In the genomic region with DNA sequence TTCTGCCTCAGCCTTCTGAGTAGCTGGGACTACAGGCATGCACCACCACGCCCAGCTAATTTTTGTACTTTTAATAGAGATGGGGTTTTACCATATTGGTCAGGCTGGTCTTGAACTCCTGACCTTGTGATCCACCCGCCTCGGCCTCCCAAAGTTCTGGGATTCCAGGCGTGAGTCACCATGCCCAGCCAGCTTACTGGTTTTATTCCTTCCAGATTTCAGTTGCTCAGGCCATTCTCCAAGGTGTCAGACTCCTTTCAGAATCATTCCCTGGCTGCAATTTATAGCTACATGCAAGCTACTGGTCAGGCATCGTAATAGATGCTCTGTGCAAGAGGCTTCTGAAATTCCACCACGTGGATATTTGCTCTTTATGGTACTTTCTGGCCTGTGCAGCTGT, we compare ENCODE assay signal across 10 cellular contexts. TPM values are rescaled to one million over a fixed set of nuclear protein-coding genes. Genes with fewer than 3 reads are reported as not detected.
A peak's percentile ranks its signal among the peaks of the same experiment; 100 is the strongest.
DNase-seq lines count a peak whose midpoint lies in the region; ATAC-seq, FAIRE-seq and TF ChIP-seq lines count a peak whose summit lies in the region.
"Not testable (repeated sequence)": the region's sequence is repeated elsewhere in the genome, so short reads cannot be mapped to it uniquely, and the experiment has no call there.
"Had no signal": no experiment of that assay in that cellular context is flagged by ENCODE, and none has a peak within 500 bp of the region (broad histone marks: within the 10 kb centered on the region; RNA-seq: fewer than 3 reads in every experiment).

No MANE protein-coding gene starts in this region.

- not testable (repeated sequence) for H3K27me3 Mint-ChIP-seq in IgD-negative memory B cell; WTC11 (ENCODE audit: low read depth); mesothelial cell of epicardium (ENCODE audit: low read depth)

- not testable (repeated sequence) for H3K9me3 Mint-ChIP-seq in IgD-negative memory B cell, WTC11, mesothelial cell of epicardium

- H3K4me3 ChIP-seq in K562; fibroblast of mammary gland (ENCODE audit: control insufficient read depth, low read depth, low read length); skeletal muscle satellite cell (ENCODE audit: low read length): not testable (repeated sequence)

- not testable (repeated sequence) for FAIRE-seq in K562 (lab: Jason Lieb, UNC)

- in situ Hi-C loops in K562 (cut with MboI) = not testable (repeated sequence)

- not testable (repeated sequence) for TF ChIP-seq CTCF in 22Rv1 (IDR thresholded peaks at IDR 0.05); WTC11 (IDR thresholded peaks at IDR 0.05); K562 (IDR thresholded peaks at IDR 0.05 in 2 of 3, conservative IDR thresholded peaks at IDR 0.05 in 1 of 3; ENCODE audit: insufficient read depth in 2 of 3, low read depth in 1 of 3, low read length in 3 of 3); fibroblast of mammary gland (conservative IDR thresholded peaks at IDR 0.05; ENCODE audit: control insufficient read depth, insufficient read depth, low read depth, low read length); mesothelial cell of epicardium (IDR thresholded peaks at IDR 0.05; ENCODE audit: unreplicated experiment)

- H3K9me3 ChIP-seq in K562 (replicated peaks; ENCODE audit: control insufficient read depth, insufficient read depth, low read depth, low read length); skeletal muscle satellite cell (replicated peaks; ENCODE audit: low read length): not testable (repeated sequence)

- H4K20me1 ChIP-seq in K562 (replicated peaks; ENCODE audit: control insufficient read depth, insufficient read depth, low read length) = peaks cover 19% of the 10 kb centered on the region

- TF ChIP-seq EP300 in K562 (IDR thresholded peaks at IDR 0.05; ENCODE audit: low read length) = not testable (repeated sequence)

- ATAC-seq in WTC11, K562: not testable (repeated sequence)

- intact Hi-C loops in K562 (cut with micrococcal nuclease) = not testable (repeated sequence)

- H3K36me3 ChIP-seq in K562 (ENCODE audit: control insufficient read depth, insufficient read depth, low read length) (peaks cover 93% of the 10 kb centered on the region), skeletal muscle satellite cell (ENCODE audit: insufficient read depth, low read length) (peaks cover 79% of the 10 kb centered on the region)

- not testable (repeated sequence) for H3K4me3 Mint-ChIP-seq in IgD-negative memory B cell, WTC11, mesothelial cell of epicardium

- H3K9ac ChIP-seq in K562 (ENCODE audit: insufficient read depth in 1 of 2, low read depth in 2 of 2, low read length in 2 of 2) = not testable (repeated sequence)
- H3K9ac ChIP-seq in skeletal muscle satellite cell (ENCODE audit: low read depth, low read length) = peak overlapping the region; percentile 3

- H3K79me2 ChIP-seq in K562 (ENCODE audit: control insufficient read depth, insufficient read depth, low read length) = peaks cover 16% of the 10 kb centered on the region

- POLR2A ChIA-PET in WTC11 (lab: Charles Lee) (interaction anchor here (0.6 to 2.7 kb wide), 10 partner anchors 11 to 214 kb away, joined by 3 to 23 read pairs (median 4); a partner anchor contains a TSS), K562 (lab: Yijun Ruan, JAX) (interaction anchor here (0.7 to 7.1 kb wide), 12 partner anchors 8 to 143 kb away, joined by 3 to 99 read pairs (median 8); a partner anchor contains a TSS)

- CTCF ChIA-PET in WTC11 (lab: Charles Lee) (interaction anchor here (0.6 to 8.1 kb wide), 26 partner anchors 8 to 434 kb away, joined by 3 to 99 read pairs (median 4); a partner anchor contains a TSS), K562 (lab: Yijun Ruan, JAX; ENCODE audit: low intra/inter-chr PET ratio) (interaction anchor here (0.9 to 1.2 kb wide), 2 partner anchors 27 to 129 kb away, joined by 3 read pairs; no protein-coding TSS in a partner anchor)

- not testable (repeated sequence) for BruUV-seq in K562 (replicated peaks; lab: Mats Ljungman, UMichigan)

- H3K27ac ChIP-seq in 22Rv1 = peak overlapping the region; percentile 45; the same call in 1 of the 2 replicates
- H3K27ac ChIP-seq in K562 (ENCODE audit: extremely low read depth, low read depth, low read length) = not testable (repeated sequence)

- H3K4me2 ChIP-seq in K562 (ENCODE audit: insufficient read depth, low read length); skeletal muscle satellite cell (ENCODE audit: low read length): not testable (repeated sequence)

- H3K27ac Mint-ChIP-seq in IgD-negative memory B cell (peak overlapping the region in 2 of 3 donors; percentile 5 to 85), WTC11 (peak overlapping the region; percentile 80; the same call in 1 of the 2 replicates), mesothelial cell of epicardium (peak overlapping the region; percentile 63)

- H3K4me1 Mint-ChIP-seq in IgD-negative memory B cell = peaks cover 0 to 11% (median 10%) of the 10 kb centered on the region in 3 donors
- H3K4me1 Mint-ChIP-seq in WTC11 = peaks cover 24% of the 10 kb centered on the region
- not testable (repeated sequence) for H3K4me1 Mint-ChIP-seq in mesothelial cell of epicardium

- not testable (repeated sequence) for H2AFZ ChIP-seq in K562 (ENCODE audit: low read depth, low read length)

- TF ChIP-seq RAD21 in K562 (CRISPR knock-in tag; conservative IDR thresholded peaks at IDR 0.05 in 1 of 2, IDR thresholded peaks at IDR 0.05 in 1 of 2) = not testable (repeated sequence)

- H3K9me1 ChIP-seq in K562 (ENCODE audit: control insufficient read depth, insufficient read depth, low read length) = not testable (repeated sequence)

- peak; percentile 74 for DNase-seq in ELR (ENCODE audit: low read depth)
- DNase-seq in WTC11 (ENCODE audit: low spot score); K562 (ENCODE audit: extremely low read depth in 1 of 4, low spot score in 3 of 4); mesothelial cell of epicardium (ENCODE audit: low spot score in 2 of 2, unreplicated experiment in 2 of 2): not testable (repeated sequence)
- DNase-seq in fibroblast of mammary gland (ENCODE audit: low read depth) = peak; percentile 90

- not testable (repeated sequence) for H3K27me3 ChIP-seq in K562 (ENCODE audit: control insufficient read depth in 2 of 2, insufficient read depth in 2 of 2, low read length in 2 of 2); skeletal muscle satellite cell (ENCODE audit: control insufficient read depth, insufficient read depth, low read length)

- 81% methylated on average over 6 of the region's 6 CpGs for WGBS in K562 (ENCODE audit: insufficient coverage, low coverage, missing lambda C conversion rate)

- TF ChIP-seq POLR2A in K562 (conservative IDR thresholded peaks at IDR 0.05) = not testable (repeated sequence)

- H3K4me1 ChIP-seq in K562 (replicated peaks in 1 of 2; ENCODE audit: control insufficient read depth in 2 of 2, insufficient read depth in 2 of 2, low read length in 2 of 2) = not testable (repeated sequence)
- H3K4me1 ChIP-seq in skeletal muscle satellite cell (ENCODE audit: control insufficient read depth, insufficient read depth, low read length) = peaks cover 33% of the 10 kb centered on the region

- H3K36me3 Mint-ChIP-seq in IgD-negative memory B cell = not testable (repeated sequence)
- H3K36me3 Mint-ChIP-seq in WTC11 = peaks cover 66% of the 10 kb centered on the region
- peaks cover 20% of the 10 kb centered on the region for H3K36me3 Mint-ChIP-seq in mesothelial cell of epicardium

RNA-seq across cellular contexts. Expression of a gene that starts 17.8 kb away (rescaled TPM):
- 1.4 TPM for polyA plus RNA-seq in IgD-negative memory B cell
- total RNA-seq in WTC11 (2021) = 23.6 to 27.9 TPM (median 25.1 TPM) in 3 replicates
- total RNA-seq in K562 (2011; cell fraction: chromatin; rRNA removed; ENCODE audit: low replicate concordance) = 10.8 and 23.0 TPM in 2 replicates
- total RNA-seq in K562 (2011; cell fraction: nucleolus; rRNA removed) = 12.2 and 17.2 TPM in 2 replicates
- total RNA-seq in K562 (2011; cell fraction: nucleoplasm; rRNA removed) = 9.6 and 12.4 TPM in 2 replicates
- total RNA-seq in K562 (2014; rRNA removed) = 1.1 and 1.3 TPM in 2 replicates
- total RNA-seq in K562 (2014; rRNA removed; fragmentation: Illumina TruSeq; extraction: Trizol) = 0.93 and 1.1 TPM in 2 replicates
- total RNA-seq in K562 (2015; rRNA removed; fragmentation: Illumina TruSeq; extraction: Trizol) = 1.6 and 1.9 TPM in 2 replicates
- 2.1 and 2.6 TPM in 2 replicates for total RNA-seq in K562 (2021)
- 1.7 and 2.2 TPM in 2 replicates for polyA plus RNA-seq in K562 (2011; rRNA removed)
- polyA plus RNA-seq in K562 (2011; cell fraction: cytosol; rRNA removed) = 1.7 and 3.8 TPM in 2 replicates
- 15.6 and 23.0 TPM in 2 replicates for polyA plus RNA-seq in K562 (2011; cell fraction: nucleus; rRNA removed)
- 4.6 and 6.4 TPM in 2 replicates for polyA plus RNA-seq in K562 (2012)
- 1.3 and 1.8 TPM in 2 replicates for polyA plus RNA-seq in K562 (2014; fragmentation: Illumina TruSeq; extraction: Trizol)
- under 1 TPM; 0.10 to 0.46 TPM for polyA plus RNA-seq in K562 (2014; fragmentation: Nextera tagmentation; extraction: Ambion mirVana)
- 1.1 and 2.4 TPM in 2 replicates for polyA plus RNA-seq in K562 (2014; rRNA removed)
- 1.8 and 2.8 TPM in 2 replicates for polyA minus RNA-seq in K562 (2011; rRNA and poly(A)+ RNA removed)
- 1.4 and 1.5 TPM in 2 replicates for polyA minus RNA-seq in K562 (2011; cell fraction: cytosol; rRNA and poly(A)+ RNA removed)
- polyA minus RNA-seq in K562 (2011; cell fraction: nucleus; rRNA and poly(A)+ RNA removed) = 3.4 TPM in 2 replicates
- total RNA-seq in mesothelial cell of epicardium = 35.4 to 41.8 TPM (median 37.0 TPM) in 3 replicates
- 17.5 and 24.8 TPM in 2 replicates for total RNA-seq in skeletal muscle satellite cell (2012; rRNA removed)

RNA-seq across cellular contexts. Expression of a gene that starts 19.6 kb away (rescaled TPM):
- polyA plus RNA-seq in IgD-negative memory B cell (20.8 TPM), K562 (2011; rRNA removed) (40.4 and 55.0 TPM in 2 replicates), K562 (2014; fragmentation: Illumina TruSeq; extraction: Trizol) (44.6 and 51.6 TPM in 2 replicates), K562 (2014; fragmentation: Nextera tagmentation; extraction: Ambion mirVana) (10 to 100 TPM in 1 of 2 experiments, 1 to 10 TPM in 1; 5.6 to 16.6 TPM), K562 (2014; rRNA removed) (68.7 and 69.0 TPM in 2 replicates)
- total RNA-seq in WTC11 (2021) (69.0 to 74.0 TPM (median 69.1 TPM) in 3 replicates), K562 (2014; rRNA removed) (63.1 and 75.7 TPM in 2 replicates), K562 (2014; rRNA removed; fragmentation: Illumina TruSeq; extraction: Trizol) (21.0 and 25.2 TPM in 2 replicates), K562 (2015; rRNA removed; fragmentation: Illumina TruSeq; extraction: Trizol) (54.6 and 56.5 TPM in 2 replicates), K562 (2021) (55.4 and 59.2 TPM in 2 replicates), mesothelial cell of epicardium (45.6 to 50.5 TPM (median 50.4 TPM) in 3 replicates)
- total RNA-seq in K562 (2011; cell fraction: chromatin; rRNA removed; ENCODE audit: low replicate concordance) = 87.5 and 179 TPM in 2 replicates
- 124 and 126 TPM in 2 replicates for total RNA-seq in K562 (2011; cell fraction: nucleolus; rRNA removed)
- total RNA-seq in K562 (2011; cell fraction: nucleoplasm; rRNA removed) = 113 and 115 TPM in 2 replicates
- polyA plus RNA-seq in K562 (2011; cell fraction: cytosol; rRNA removed) = 69.6 and 99.9 TPM in 2 replicates
- polyA plus RNA-seq in K562 (2011; cell fraction: nucleus; rRNA removed) = 222 and 277 TPM in 2 replicates
- 56.1 and 59.4 TPM in 2 replicates for polyA plus RNA-seq in K562 (2012)
- 20.1 and 22.4 TPM in 2 replicates for polyA minus RNA-seq in K562 (2011; rRNA and poly(A)+ RNA removed)
- polyA minus RNA-seq in K562 (2011; cell fraction: cytosol; rRNA and poly(A)+ RNA removed) = 17.8 and 20.6 TPM in 2 replicates
- 45.2 and 71.4 TPM in 2 replicates for polyA minus RNA-seq in K562 (2011; cell fraction: nucleus; rRNA and poly(A)+ RNA removed)
- total RNA-seq in skeletal muscle satellite cell (2012; rRNA removed) = 40.8 and 44.3 TPM in 2 replicates

RNA-seq across cellular contexts. Expression of a gene that starts 25.8 kb away (rescaled TPM):
- polyA plus RNA-seq in IgD-negative memory B cell (not detected), K562 (2011; rRNA removed) (not detected in 2 replicates), K562 (2014; fragmentation: Illumina TruSeq; extraction: Trizol) (0.55 TPM in 1 of 2 replicates, not detected in the other), K562 (2014; fragmentation: Nextera tagmentation; extraction: Ambion mirVana) (under 1 TPM in 1 of 2 experiments, not detected in 1; 0.15 TPM), K562 (2014; rRNA removed) (1.2 TPM in 1 of 2 replicates, not detected in the other)
- total RNA-seq in WTC11 (2021) (0.57 to 0.80 TPM (median 0.59 TPM) in 3 replicates), K562 (2014; rRNA removed) (not detected in 2 replicates), K562 (2014; rRNA removed; fragmentation: Illumina TruSeq; extraction: Trizol) (not detected in 2 replicates), K562 (2015; rRNA removed; fragmentation: Illumina TruSeq; extraction: Trizol) (not detected in 2 replicates), K562 (2021) (not detected in 2 replicates), mesothelial cell of epicardium (not detected in 3 replicates)
- not detected in 2 replicates for total RNA-seq in K562 (2011; cell fraction: chromatin; rRNA removed; ENCODE audit: low replicate concordance)
- total RNA-seq in K562 (2011; cell fraction: nucleolus; rRNA removed) = not detected in 2 replicates
- total RNA-seq in K562 (2011; cell fraction: nucleoplasm; rRNA removed) = not detected in 2 replicates
- polyA plus RNA-seq in K562 (2011; cell fraction: cytosol; rRNA removed) = 0.28 TPM in 1 of 2 replicates, not detected in the other
- polyA plus RNA-seq in K562 (2011; cell fraction: nucleus; rRNA removed) = not detected in 2 replicates
- 0.55 TPM in 1 of 2 replicates, not detected in the other for polyA plus RNA-seq in K562 (2012)
- polyA minus RNA-seq in K562 (2011; rRNA and poly(A)+ RNA removed) = not detected in 2 replicates
- not detected in 2 replicates for polyA minus RNA-seq in K562 (2011; cell fraction: cytosol; rRNA and poly(A)+ RNA removed)
- not detected in 2 replicates for polyA minus RNA-seq in K562 (2011; cell fraction: nucleus; rRNA and poly(A)+ RNA removed)
- total RNA-seq in skeletal muscle satellite cell (2012; rRNA removed) = not detected in 2 replicates
- total RNA-seq: activated CD4-positive, alpha-beta memory T cell treated with anti-CD3 and anti-CD28 coated beads, Interleukin-2, amount 10 ng/mL, durations not matched to agents 7 days and 5 days; naive thymus-derived CD8-positive, alpha-beta T cell had no signal
- polyA plus RNA-seq: naive thymus-derived CD8-positive, alpha-beta T cell had no signal

RNA-seq across cellular contexts. Expression of a gene that starts 29.6 kb away (rescaled TPM):
- polyA plus RNA-seq in IgD-negative memory B cell (111 TPM), K562 (2011; rRNA removed) (340 and 350 TPM in 2 replicates), K562 (2014; fragmentation: Illumina TruSeq; extraction: Trizol) (802 and 831 TPM in 2 replicates), K562 (2014; fragmentation: Nextera tagmentation; extraction: Ambion mirVana) (100 to 1,000 TPM; 254 to 328 TPM), K562 (2014; rRNA removed) (356 and 362 TPM in 2 replicates)
- total RNA-seq in WTC11 (2021) (981 to 1,004 TPM (median 984 TPM) in 3 replicates), K562 (2014; rRNA removed) (130 and 137 TPM in 2 replicates), K562 (2014; rRNA removed; fragmentation: Illumina TruSeq; extraction: Trizol) (190 and 191 TPM in 2 replicates), K562 (2015; rRNA removed; fragmentation: Illumina TruSeq; extraction: Trizol) (181 and 194 TPM in 2 replicates), K562 (2021) (748 and 810 TPM in 2 replicates), mesothelial cell of epicardium (1,058 to 1,073 TPM (median 1,066 TPM) in 3 replicates)
- total RNA-seq in K562 (2011; cell fraction: chromatin; rRNA removed; ENCODE audit: low replicate concordance) = 880 and 1,252 TPM in 2 replicates
- total RNA-seq in K562 (2011; cell fraction: nucleolus; rRNA removed) = 429 and 447 TPM in 2 replicates
- total RNA-seq in K562 (2011; cell fraction: nucleoplasm; rRNA removed) = 778 and 1,039 TPM in 2 replicates
- 351 and 484 TPM in 2 replicates for polyA plus RNA-seq in K562 (2011; cell fraction: cytosol; rRNA removed)
- 548 and 674 TPM in 2 replicates for polyA plus RNA-seq in K562 (2011; cell fraction: nucleus; rRNA removed)
- polyA plus RNA-seq in K562 (2012) = 804 and 1,240 TPM in 2 replicates
- polyA minus RNA-seq in K562 (2011; rRNA and poly(A)+ RNA removed) = 583 and 666 TPM in 2 replicates
- polyA minus RNA-seq in K562 (2011; cell fraction: cytosol; rRNA and poly(A)+ RNA removed) = 634 and 719 TPM in 2 replicates
- polyA minus RNA-seq in K562 (2011; cell fraction: nucleus; rRNA and poly(A)+ RNA removed) = 190 and 332 TPM in 2 replicates
- total RNA-seq in skeletal muscle satellite cell (2012; rRNA removed) = 194 and 224 TPM in 2 replicates

RNA-seq across cellular contexts. Expression of a gene that starts 39.9 kb away (rescaled TPM):
- polyA plus RNA-seq in IgD-negative memory B cell = 689 TPM
- total RNA-seq in WTC11 (2021) = 150 to 187 TPM (median 155 TPM) in 3 replicates
- 126 and 173 TPM in 2 replicates for total RNA-seq in K562 (2011; cell fraction: chromatin; rRNA removed; ENCODE audit: low replicate concordance)
- total RNA-seq in K562 (2011; cell fraction: nucleolus; rRNA removed) = 112 and 130 TPM in 2 replicates
- 168 and 231 TPM in 2 replicates for total RNA-seq in K562 (2011; cell fraction: nucleoplasm; rRNA removed)
- total RNA-seq in K562 (2014; rRNA removed) = 117 and 153 TPM in 2 replicates
- total RNA-seq in K562 (2014; rRNA removed; fragmentation: Illumina TruSeq; extraction: Trizol) = 202 and 204 TPM in 2 replicates
- 226 and 244 TPM in 2 replicates for total RNA-seq in K562 (2015; rRNA removed; fragmentation: Illumina TruSeq; extraction: Trizol)
- 329 and 341 TPM in 2 replicates for total RNA-seq in K562 (2021)
- 209 and 216 TPM in 2 replicates for polyA plus RNA-seq in K562 (2011; rRNA removed)
- 197 and 292 TPM in 2 replicates for polyA plus RNA-seq in K562 (2011; cell fraction: cytosol; rRNA removed)
- polyA plus RNA-seq in K562 (2011; cell fraction: nucleus; rRNA removed) = 86.9 and 121 TPM in 2 replicates
- 406 and 466 TPM in 2 replicates for polyA plus RNA-seq in K562 (2012)
- 527 and 637 TPM in 2 replicates for polyA plus RNA-seq in K562 (2014; fragmentation: Illumina TruSeq; extraction: Trizol)
- 100 to 1,000 TPM; 570 to 835 TPM for polyA plus RNA-seq in K562 (2014; fragmentation: Nextera tagmentation; extraction: Ambion mirVana)
- 285 and 301 TPM in 2 replicates for polyA plus RNA-seq in K562 (2014; rRNA removed)
- polyA minus RNA-seq in K562 (2011; rRNA and poly(A)+ RNA removed) = 115 and 148 TPM in 2 replicates
- polyA minus RNA-seq in K562 (2011; cell fraction: cytosol; rRNA and poly(A)+ RNA removed) = 79.5 and 100 TPM in 2 replicates
- polyA minus RNA-seq in K562 (2011; cell fraction: nucleus; rRNA and poly(A)+ RNA removed) = 31.2 and 56.0 TPM in 2 replicates
- 74.1 to 87.4 TPM (median 76.2 TPM) in 3 replicates for total RNA-seq in mesothelial cell of epicardium
- total RNA-seq in skeletal muscle satellite cell (2012; rRNA removed) = 76.4 and 79.6 TPM in 2 replicates
